1 cellular context compared by ENCODE assay signal in genomic region chr19:58262922-58263296, GRCh38.
TF ChIP-seq lines count a peak whose summit lies in the region.

No MANE protein-coding gene starts in this region.

TF ChIP-seq in K562, 482 proteins besides CTCF, POLR2A, EP300 and RAD21:
- no peak for TF ChIP-seq MTA2 (IDR thresholded peaks at IDR 0.05; ENCODE audit: low read depth)
- 0 out of 2 replicates have a peak, but pooled peaks have one; percentile 3 for TF ChIP-seq ZNF75A (CRISPR knock-in tag; IDR thresholded peaks at IDR 0.05)
